22 cellular contexts compared by ENCODE assay signal in genomic region chr16:73042807-73043206, GRCh38. TPM values are rescaled to one million over a fixed set of nuclear protein-coding genes. Genes with fewer than 3 reads are reported as not detected.
A peak's percentile ranks its signal among the peaks of the same experiment; 100 is the strongest.
DNase-seq lines count a peak whose midpoint lies in the region; ATAC-seq and TF ChIP-seq lines count a peak whose summit lies in the region.
"Had no signal": no experiment of that assay in that cellular context is flagged by ENCODE, and none has a peak within 500 bp of the region (broad histone marks: within the 10 kb centered on the region; RNA-seq: fewer than 3 reads in every experiment).

No MANE protein-coding gene starts in this region.

- H3F3A ChIP-seq in GM23338 (replicated peaks; ENCODE audit: low read depth) = peaks cover 10% of the 10 kb centered on the region
- H3F3A ChIP-seq in neural progenitor cell (ENCODE audit: low read depth) = peaks cover 27% of the 10 kb centered on the region

- no peak overlapping the region; the same call in 2 of the 3 replicates for H3K4me3 Mint-ChIP-seq in GM23338
- peak overlapping the region in 2 of 5 experiments; percentile 32 to 84 for H3K4me3 Mint-ChIP-seq in brain
- peak overlapping the region; percentile 41 for H3K4me3 Mint-ChIP-seq in neural progenitor cell
- H3K4me3 Mint-ChIP-seq in activated CD4-positive, alpha-beta T cell treated with anti-CD3 and anti-CD28 coated beads, Interleukin-2, amount 10 ng/mL, durations not matched to agents 7 days and 5 days = no peak overlapping the region
- H3K4me3 Mint-ChIP-seq: CD4-positive, CD25-positive, alpha-beta regulatory T cell; natural killer cell treated with Interleukin-12 subunit alpha and Interleukin-12 subunit beta and Interleukin-15 and Interleukin-18, amount 100 ng/mL, for 72 hours had no signal

- H3K4me2 ChIP-seq in GM23338 = peak overlapping the region; percentile 44
- H3K4me2 ChIP-seq in neural progenitor cell = no peak overlapping the region

- DNase-seq in GM23338 (ENCODE audit: low spot score) = no peak
- no peak for DNase-seq in neural progenitor cell (ENCODE audit: low spot score)
- DNase-seq in NCI-H1105 (lab: John Stamatoyannopoulos, UW) = no peak
- no peak for DNase-seq in activated CD4-positive, alpha-beta T cell treated with anti-CD3 and anti-CD28 coated beads, Interleukin-2, amount 10 ng/mL, durations not matched to agents 7 days and 5 days
- DNase-seq in SHP77 treated with DMSO at 0.1 percent for 48 hours (lab: John Stamatoyannopoulos, UW) = no peak
- DNase-seq: activated naive CD4-positive, alpha-beta T cell treated with anti-CD3 and anti-CD28 coated beads, Interleukin-2, amount 50 U/mL, for 16 hours; activated T-cell treated with anti-CD3 and anti-CD28 coated beads, Interleukin-2, amount 50 U/mL, for 48 hours; CD4-positive, CD25-positive, alpha-beta regulatory T cell; DMS153; GF-D8; Kasumi-1; NCI-H1048; NCI-H2081; NCI-H524 treated with DMSO at 0.1 percent for 48 hours; stimulated activated CD4-positive, alpha-beta T cell treated with anti-CD3 and anti-CD28 coated beads, Interleukin-12 subunit alpha, Interleukin-12 subunit beta, amount 100 ng/mL, for 4 hours; substantia nigra had no signal

- H3K9me3 ChIP-seq in neural progenitor cell (ENCODE audit: low read depth) (no peaks in the 10 kb centered on the region), stomach smooth muscle (ENCODE audit: control insufficient read depth in 2 of 2, low read length in 2 of 2) (no peaks in the 10 kb centered on the region)

- peaks cover 14% of the 10 kb centered on the region; the same call in 2 of the 3 replicates for H3K9me3 Mint-ChIP-seq in GM23338
- H3K9me3 Mint-ChIP-seq in brain = no peaks in the 10 kb centered on the region
- H3K9me3 Mint-ChIP-seq in neural progenitor cell = no peaks in the 10 kb centered on the region
- no peaks in the 10 kb centered on the region for H3K9me3 Mint-ChIP-seq in activated CD4-positive, alpha-beta T cell treated with anti-CD3 and anti-CD28 coated beads, Interleukin-2, amount 10 ng/mL, durations not matched to agents 7 days and 5 days
- H3K9me3 Mint-ChIP-seq: natural killer cell treated with Interleukin-12 subunit alpha and Interleukin-12 subunit beta and Interleukin-15 and Interleukin-18, amount 100 ng/mL, for 72 hours had no signal

- ATAC-seq in GM23338 (no peak), GM21447 (IDR thresholded peaks at IDR 0.05; ENCODE audit: unreplicated experiment) (no peak)
- ATAC-seq: activated CD4-positive, CD25-positive, alpha-beta regulatory T cell treated with anti-CD3 and anti-CD28 coated beads, Interleukin-2, amount 50 U/mL, for 24 hours; left lobe of liver; natural killer cell treated with Interleukin-12 subunit alpha and Interleukin-12 subunit beta and Interleukin-15 and Interleukin-18, amount 100 ng/mL, for 72 hours had no signal

- CTCF ChIA-PET in activated CD4-positive, alpha-beta T cell treated with anti-CD3 and anti-CD28 coated beads, Interleukin-2, amount 10 ng/mL, durations not matched to agents 7 days and 5 days (lab: Charles Lee) = no interaction called here

- H3K4me1 Mint-ChIP-seq in GM23338 (peaks cover 82% of the 10 kb centered on the region), brain (peaks cover 95% of the 10 kb centered on the region), neural progenitor cell (peaks cover 83% of the 10 kb centered on the region)
- H3K4me1 Mint-ChIP-seq in activated CD4-positive, alpha-beta T cell treated with anti-CD3 and anti-CD28 coated beads, Interleukin-2, amount 10 ng/mL, durations not matched to agents 7 days and 5 days = peaks cover 4% of the 10 kb centered on the region

- peaks cover 96% of the 10 kb centered on the region for H3K27me3 Mint-ChIP-seq in GM23338 (ENCODE audit: insufficient read depth, low read depth, poor library complexity)
- no peaks in the 10 kb centered on the region for H3K27me3 Mint-ChIP-seq in brain
- H3K27me3 Mint-ChIP-seq in neural progenitor cell (ENCODE audit: insufficient read depth, low read depth) = peaks cover 6% of the 10 kb centered on the region
- peaks cover 48% of the 10 kb centered on the region for H3K27me3 Mint-ChIP-seq in activated CD4-positive, alpha-beta T cell treated with anti-CD3 and anti-CD28 coated beads, Interleukin-2, amount 10 ng/mL, durations not matched to agents 7 days and 5 days

- no peaks in the 10 kb centered on the region for H3K9me2 ChIP-seq in GM23338 (ENCODE audit: insufficient read depth)

- H3K36me3 Mint-ChIP-seq in GM23338 (ENCODE audit: low read depth) = peaks cover 10% of the 10 kb centered on the region; the same call in 2 of the 3 replicates
- H3K36me3 Mint-ChIP-seq in brain = no peaks in the 10 kb centered on the region
- peaks cover 3% of the 10 kb centered on the region for H3K36me3 Mint-ChIP-seq in neural progenitor cell
- H3K36me3 Mint-ChIP-seq in activated CD4-positive, alpha-beta T cell treated with anti-CD3 and anti-CD28 coated beads, Interleukin-2, amount 10 ng/mL, durations not matched to agents 7 days and 5 days (ENCODE audit: low read depth) = no peaks in the 10 kb centered on the region
- H3K36me3 Mint-ChIP-seq: CD4-positive, CD25-positive, alpha-beta regulatory T cell; natural killer cell treated with Interleukin-12 subunit alpha and Interleukin-12 subunit beta and Interleukin-15 and Interleukin-18, amount 100 ng/mL, for 72 hours had no signal

- H3K79me2 ChIP-seq in GM23338 (replicated peaks; ENCODE audit: insufficient read depth) (0 out of 2 replicates have a peak, but pooled peaks cover 4% of the 10 kb centered on the region), neural progenitor cell (ENCODE audit: low read depth) (no peaks in the 10 kb centered on the region)

- TF ChIP-seq CTCF in GM23338 (conservative IDR thresholded peaks at IDR 0.05; ENCODE audit: low read depth in 2 of 2) (no peak), brain (conservative IDR thresholded peaks at IDR 0.05) (no peak), neural progenitor cell (IDR thresholded peaks at IDR 0.05) (no peak)

- H3K36me3 ChIP-seq in GM23338 (ENCODE audit: insufficient read depth) (no peaks in the 10 kb centered on the region), neural progenitor cell (no peaks in the 10 kb centered on the region), stomach smooth muscle (ENCODE audit: control insufficient read depth in 2 of 2, insufficient read depth in 2 of 2, low read length in 2 of 2) (no peaks in the 10 kb centered on the region)

- H2AFZ ChIP-seq in GM23338 = no peak overlapping the region
- H2AFZ ChIP-seq in neural progenitor cell (replicated peaks) = no peak overlapping the region

- H3K9ac ChIP-seq in neural progenitor cell (no peak overlapping the region), stomach smooth muscle (ENCODE audit: low read length in 2 of 2) (peak overlapping the region; percentile 13 to 53)

- POLR2A ChIA-PET in activated CD4-positive, alpha-beta T cell treated with anti-CD3 and anti-CD28 coated beads, Interleukin-2, amount 10 ng/mL, durations not matched to agents 7 days and 5 days (lab: Charles Lee) = no interaction called here

- H3K4me1 ChIP-seq in GM23338 (ENCODE audit: insufficient read depth) (peaks cover 92% of the 10 kb centered on the region), neural progenitor cell (peaks cover 44% of the 10 kb centered on the region), stomach smooth muscle (ENCODE audit: control insufficient read depth, insufficient read depth, low read length) (peaks cover 72% of the 10 kb centered on the region)

- H4K20me1 ChIP-seq in GM23338 (replicated peaks; ENCODE audit: insufficient read depth) (peaks cover 16% of the 10 kb centered on the region; the same call in 1 of the 2 replicates), neural progenitor cell (ENCODE audit: low read depth) (peaks cover 73% of the 10 kb centered on the region)

- no peak overlapping the region for H3K4me3 ChIP-seq in GM23338
- H3K4me3 ChIP-seq in neural progenitor cell = no peak overlapping the region
- H3K4me3 ChIP-seq in stomach smooth muscle (ENCODE audit: low read length in 2 of 2) = peak overlapping the region in 1 of 2 donors; percentile 15

- H3K27ac Mint-ChIP-seq in GM23338 (no peak overlapping the region), brain (peak overlapping the region in 3 of 5 experiments; percentile 10 to 68 (median 14)), neural progenitor cell (no peak overlapping the region)
- H3K27ac Mint-ChIP-seq in activated CD4-positive, alpha-beta T cell treated with anti-CD3 and anti-CD28 coated beads, Interleukin-2, amount 10 ng/mL, durations not matched to agents 7 days and 5 days = no peak overlapping the region
- H3K27ac Mint-ChIP-seq: CD4-positive, CD25-positive, alpha-beta regulatory T cell; natural killer cell treated with Interleukin-12 subunit alpha and Interleukin-12 subunit beta and Interleukin-15 and Interleukin-18, amount 100 ng/mL, for 72 hours had no signal

- H3K27me3 ChIP-seq in GM23338 (ENCODE audit: insufficient read depth) (peaks cover 93% of the 10 kb centered on the region), neural progenitor cell (peaks cover 100% of the 10 kb centered on the region), stomach smooth muscle (ENCODE audit: control insufficient read depth in 1 of 2, insufficient read depth in 2 of 2, low read length in 2 of 2) (no peaks in the 10 kb centered on the region)

- no peak overlapping the region for H3K27ac ChIP-seq in GM23338 (ENCODE audit: low read depth)
- H3K27ac ChIP-seq in neural progenitor cell = no peak overlapping the region
- H3K27ac ChIP-seq in stomach smooth muscle (ENCODE audit: low read length) = peak overlapping the region; percentile 76

TF ChIP-seq in GM23338, 12 proteins besides CTCF, POLR2A, EP300 and RAD21 (continues in another document):
- no peak for TF ChIP-seq NANOG (IDR thresholded peaks at IDR 0.05; ENCODE audit: borderline replicate concordance)
- no peak for TF ChIP-seq JUNB (IDR thresholded peaks at IDR 0.05; ENCODE audit: unreplicated experiment)
- TF ChIP-seq EZH2 (IDR thresholded peaks at IDR 0.05; ENCODE audit: low read depth, unreplicated experiment) = no peak
- TF ChIP-seq ZNF331 (CRISPR knock-in tag; IDR thresholded peaks at IDR 0.05; ENCODE audit: low read depth) = no peak
- TF ChIP-seq POLR2AphosphoS5 (IDR thresholded peaks at IDR 0.05; ENCODE audit: low read depth) = no peak
- TF ChIP-seq ZNF114 (CRISPR knock-in tag; IDR thresholded peaks at IDR 0.05) = no peak

RNA-seq across cellular contexts. Expression of gene ZFHX3, which starts 5.1 kb away (rescaled TPM):
- total RNA-seq in GM23338 (2014; rRNA removed; shearing (Covaris generic)) = 0.74 and 1.0 TPM in 2 replicates
- polyA plus RNA-seq in GM23338 (2016; fragmentation: Nextera tagmentation; extraction: Ambion mirVana) (1.3 and 1.5 TPM in 2 replicates), brain (ENCODE audit: insufficient read depth, low read depth, low replicate concordance) (7.6 TPM)
- 1.5 and 2.4 TPM in 2 replicates for total RNA-seq in neural progenitor cell (ENCODE audit: low replicate concordance)
- 1 to 10 TPM; 1.5 to 1.6 TPM for total RNA-seq in activated CD4-positive, alpha-beta T cell treated with anti-CD3 and anti-CD28 coated beads, Interleukin-2, amount 10 ng/mL, durations not matched to agents 7 days and 5 days

Comparison
In these comparisons a context has a peak if more than half of its experiments do, and no peak if none do; other contexts are left out.
1. H3K27ac Mint-ChIP-seq: peak in brain (3 of 5); none in GM23338 (single experiment), neural progenitor cell (single experiment) and activated CD4-positive, alpha-beta T cell treated with anti-CD3 and anti-CD28 coated beads, Interleukin-2, amount 10 ng/mL, durations not matched to agents 7 days and 5 days (single experiment).